9 cellular contexts compared by ENCODE assay signal in the genomic region with DNA sequence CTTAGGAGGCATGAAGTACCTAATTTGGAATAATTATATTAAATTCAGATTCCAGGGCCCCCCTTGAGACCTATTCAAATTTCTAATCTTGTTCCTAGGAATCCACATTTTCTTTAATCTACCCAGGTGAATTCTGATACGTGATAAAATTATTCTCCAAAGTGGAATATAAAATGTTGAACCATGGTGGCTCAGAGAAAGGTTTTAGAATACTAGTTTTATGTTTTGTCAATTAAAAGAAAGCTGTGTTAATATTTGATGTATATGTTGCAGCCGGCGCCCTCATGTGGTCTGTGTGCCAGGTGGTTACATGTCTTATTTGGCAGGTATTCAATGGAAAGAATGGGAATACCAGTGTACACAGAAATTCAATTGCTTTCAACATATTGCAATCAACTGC.
DNase-seq lines count a peak whose midpoint lies in the region; ATAC-seq and TF ChIP-seq lines count a peak whose summit lies in the region.
"Had no signal": no experiment of that assay in that cellular context is flagged by ENCODE, and none has a peak within 500 bp of the region (broad histone marks: within the 10 kb centered on the region; RNA-seq: fewer than 3 reads in every experiment).

No MANE protein-coding gene starts in this region.

- no peak overlapping the region for H3K14ac ChIP-seq in H9 (ENCODE audit: insufficient read depth, low read length)

- ATAC-seq in HG03520 (IDR thresholded peaks at IDR 0.05; ENCODE audit: unreplicated experiment) (no peak), GM18520 (IDR thresholded peaks at IDR 0.05; ENCODE audit: unreplicated experiment) (no peak)
- ATAC-seq: natural killer cell had no signal

- H3K4me3 ChIP-seq in A673 (ENCODE audit: low read depth, low read length, poor library complexity, severe bottlenecking) (no peak overlapping the region), foreskin fibroblast (ENCODE audit: low read depth in 1 of 2, low read length in 2 of 2) (no peak overlapping the region), ovary (no peak overlapping the region)

- TF ChIP-seq CTCF in A673 (conservative IDR thresholded peaks at IDR 0.05; ENCODE audit: low read depth, low read length) = peak; percentile 50
- peak; percentile 75 for TF ChIP-seq CTCF in H9 (conservative IDR thresholded peaks at IDR 0.05)
- TF ChIP-seq CTCF in foreskin fibroblast (IDR thresholded peaks at IDR 0.05; ENCODE audit: low read depth, low read length) = peak; percentile 31
- TF ChIP-seq CTCF in ovary (IDR thresholded peaks at IDR 0.05) = no peak

- no peaks in the 10 kb centered on the region for H3K23me2 ChIP-seq in H9 (ENCODE audit: insufficient read length, low read depth, low read length, poor library complexity, severe bottlenecking)

- H2AK5ac ChIP-seq in H9 (ENCODE audit: insufficient read length, low read length) = no peak overlapping the region

- no peaks in the 10 kb centered on the region for H4K20me1 ChIP-seq in H9 (ENCODE audit: control insufficient read depth, insufficient read depth, insufficient read length)

- WGBS in H9 (ENCODE audit: extremely low coverage, insufficient read length, low lambda C conversion rate) = no CpG with 5 or more reads among the region's 3 CpGs
- WGBS in ovary, 3 donors = 81 to 88% (median 82%) methylated on average over 3 of the region's 3 CpGs

- no TSS peak for BruUV-seq in A673 (replicated peaks; lab: Mats Ljungman, UMichigan)

- no peak overlapping the region for H3K18ac ChIP-seq in H9 (ENCODE audit: insufficient read length, low read depth, low read length)

- H3K79me2 ChIP-seq in H9 (ENCODE audit: insufficient read depth, low read length) = peaks cover 4% of the 10 kb centered on the region; the same call in 1 of the 2 replicates

- H3K27me3 Mint-ChIP-seq in H9 (ENCODE audit: low read depth) = no peaks in the 10 kb centered on the region

- no peak overlapping the region for H3T11ph ChIP-seq in H9 (ENCODE audit: low read length)

- no peak overlapping the region for H2BK120ac ChIP-seq in H9 (ENCODE audit: low read depth, low read length, poor library complexity, severe bottlenecking)

- H2BK12ac ChIP-seq in H9 (ENCODE audit: insufficient read length, low read depth, low read length) = no peak overlapping the region

- no peak overlapping the region for H3K4ac ChIP-seq in H9 (ENCODE audit: low read depth, low read length)

- H4K91ac ChIP-seq in H9 (ENCODE audit: insufficient read length, low read depth, low read length) = no peak overlapping the region

- peaks cover 29 to 33% of the 10 kb centered on the region in 2 experiments for H3K4me1 Mint-ChIP-seq in H9
- H3K4me1 Mint-ChIP-seq: natural killer cell had no signal

- H2BK20ac ChIP-seq in H9 (ENCODE audit: low read depth, low read length, poor library complexity, severe bottlenecking) = no peak overlapping the region

- POLR2A ChIA-PET in A673 (lab: Charles Lee; ENCODE audit: low non-redundant PET) = no interaction called here

- H4K5ac ChIP-seq in H9 (ENCODE audit: insufficient read length, low read depth, low read length) = no peak overlapping the region

- H3K27ac ChIP-seq in A673 (ENCODE audit: low read depth, low read length, poor library complexity, severe bottlenecking) (no peak overlapping the region), H9 (ENCODE audit: insufficient read length, low read depth, low read length) (no peak overlapping the region), ovary (no peak overlapping the region)

- no peak for TF ChIP-seq POLR2A in ovary (IDR thresholded peaks at IDR 0.05)

- H3K36me3 ChIP-seq in A673 (ENCODE audit: insufficient read depth, low read length, poor library complexity, severe bottlenecking) = no peaks in the 10 kb centered on the region
- H3K36me3 ChIP-seq in ovary = no peaks in the 10 kb centered on the region

- H3K9me3 Mint-ChIP-seq in H9 = no peaks in the 10 kb centered on the region
- H3K9me3 Mint-ChIP-seq: natural killer cell had no signal

- H3K4me3 Mint-ChIP-seq in H9 = no peak overlapping the region
- H3K4me3 Mint-ChIP-seq: natural killer cell had no signal

- H3K27me3 ChIP-seq in A673 (replicated peaks; ENCODE audit: insufficient read depth, low read depth, low read length, poor library complexity) (no peaks in the 10 kb centered on the region), H9 (ENCODE audit: insufficient read depth, low read length) (no peaks in the 10 kb centered on the region), ovary (no peaks in the 10 kb centered on the region)

- CTCF ChIA-PET in A673 (lab: Charles Lee) = no interaction called here

- no peak overlapping the region for H3K56ac ChIP-seq in H9 (ENCODE audit: insufficient read length, low read depth, low read length)

- H3K9ac ChIP-seq in H9 (ENCODE audit: extremely low read depth, insufficient read length, low read length) = no peak overlapping the region

- intact Hi-C loops in A673 (cut with micrococcal nuclease; ENCODE audit: unreplicated experiment) = loop anchor here (5.0 kb wide), 1 partner anchor 489 kb away; a partner anchor contains a TSS
- intact Hi-C loops in ovary (cut with DNase I) = no loop called here

- no peak overlapping the region for H4K8ac ChIP-seq in H9 (replicated peaks; ENCODE audit: insufficient read length, low read depth, low read length)

- no peak overlapping the region for H2BK15ac ChIP-seq in H9 (ENCODE audit: low read depth, low read length)

- H3K36me3 Mint-ChIP-seq in H9 (ENCODE audit: insufficient read depth in 1 of 3, low read depth in 3 of 3) = no peaks in the 10 kb centered on the region
- H3K36me3 Mint-ChIP-seq: natural killer cell had no signal

- no peaks in the 10 kb centered on the region for H3K79me1 ChIP-seq in H9 (ENCODE audit: insufficient read depth, low read depth, low read length, poor library complexity, severe bottlenecking)

- H3K9me3 ChIP-seq in A673 (ENCODE audit: low read depth, low read length, poor library complexity, severe bottlenecking) (no peaks in the 10 kb centered on the region), H9 (ENCODE audit: control insufficient read depth, low read depth, low read length) (no peaks in the 10 kb centered on the region), ovary (no peaks in the 10 kb centered on the region)

- no peak overlapping the region for H3K23ac ChIP-seq in H9 (ENCODE audit: insufficient read length, low read depth, low read length)

- DNase-seq in A673 (ENCODE audit: low spot score) (peak; percentile 19), H9 (no peak), RKO (ENCODE audit: low spot score) (peak; percentile 4), foreskin fibroblast (peak in 1 of 2 donors; percentile 54), ovary (no peak)
- DNase-seq in activated CD4-positive, alpha-beta T cell treated with anti-CD3 and anti-CD28 coated beads for 4 hours = no peak
- DNase-seq: natural killer cell had no signal

- H3K4me2 ChIP-seq in H9 (ENCODE audit: insufficient read depth, insufficient read length, low read length) = no peak overlapping the region

- H3K4me1 ChIP-seq in A673 (ENCODE audit: insufficient read depth, low read length, poor library complexity, severe bottlenecking) = no peaks in the 10 kb centered on the region
- peaks cover 5% of the 10 kb centered on the region for H3K4me1 ChIP-seq in H9 (ENCODE audit: insufficient read depth, low read length)
- no peaks in the 10 kb centered on the region for H3K4me1 ChIP-seq in ovary (ENCODE audit: insufficient read depth)

- H2AFZ ChIP-seq in H9 (ENCODE audit: low read length) = no peak overlapping the region

- no peak overlapping the region for H2BK5ac ChIP-seq in H9 (ENCODE audit: insufficient read length, low read length)

- TF ChIP-seq EP300 in ovary (IDR thresholded peaks at IDR 0.05) = no peak

- no peak overlapping the region for H3K27ac Mint-ChIP-seq in H9
- H3K27ac Mint-ChIP-seq: natural killer cell had no signal

Comparison
In these comparisons a context has a peak if more than half of its experiments do, and no peak if none do; other contexts are left out.
1. DNase-seq: peak in A673 (single experiment) and RKO (single experiment); none in H9 (single experiment), ovary (0 of 5) and activated CD4-positive, alpha-beta T cell treated with anti-CD3 and anti-CD28 coated beads for 4 hours (0 of 2).
2. CTCF ChIP-seq: peak in A673 (single experiment), H9 (single experiment) and foreskin fibroblast (single experiment); none in ovary (0 of 3).